In genomic region chr1:154957258-154957657, GRCh38 we compare ENCODE assay signal across 11 cellular contexts. TPM values are rescaled to one million over a fixed set of nuclear protein-coding genes. Genes with fewer than 3 reads are reported as not detected.
DNase-seq lines count a peak whose midpoint lies in the region; ATAC-seq and TF ChIP-seq lines count a peak whose summit lies in the region.
"Had no signal": no experiment of that assay in that cellular context is flagged by ENCODE, and none has a peak within 500 bp of the region (broad histone marks: within the 10 kb centered on the region; RNA-seq: fewer than 3 reads in every experiment).

No MANE protein-coding gene starts in this region.

- no peak for TF ChIP-seq CTCF in CD4-positive, alpha-beta T cell (IDR thresholded peaks at IDR 0.05)
- TF ChIP-seq CTCF in MM.1S (IDR thresholded peaks at IDR 0.05; ENCODE audit: low read length) (no peak), neural crest cell (conservative IDR thresholded peaks at IDR 0.05) (no peak)

- H3F3A ChIP-seq in MM.1S (ENCODE audit: insufficient read depth, low read length): peaks cover 81% of the 10 kb centered on the region

- no peak overlapping the region for H3K4me3 ChIP-seq in MM.1S (ENCODE audit: low read length)

- H3K4me1 Mint-ChIP-seq in CD4-positive, alpha-beta T cell (ENCODE audit: low read depth): peaks cover 54% of the 10 kb centered on the region
- H3K4me1 Mint-ChIP-seq in effector memory CD8-positive, alpha-beta T cell (ENCODE audit: low read depth in 2 of 2): peaks cover 53 to 67% of the 10 kb centered on the region in 2 donors
- H3K4me1 Mint-ChIP-seq in neural crest cell: peaks cover 62% of the 10 kb centered on the region

- no peak overlapping the region for H2AFZ ChIP-seq in MM.1S (ENCODE audit: low read length)

- no peaks in the 10 kb centered on the region for H3K9me3 ChIP-seq in CD4-positive, alpha-beta T cell (ENCODE audit: control insufficient read depth, low read length)
- H3K9me3 ChIP-seq in MM.1S (replicated peaks; ENCODE audit: insufficient read depth, low read length): no peaks in the 10 kb centered on the region

- H3K9ac ChIP-seq in MM.1S (ENCODE audit: low read length): no peak overlapping the region

- H3K27ac ChIP-seq in CD4-positive, alpha-beta T cell (ENCODE audit: low read depth, low read length): peak overlapping the region; percentile 100
- H3K27ac ChIP-seq in MM.1S (ENCODE audit: low read length): peak overlapping the region; percentile 95; the same call in 1 of the 2 replicates

- no peaks in the 10 kb centered on the region for H3K9me2 ChIP-seq in MM.1S (replicated peaks; ENCODE audit: insufficient read depth, low read length)

- peak overlapping the region; percentile 96 for H3K27ac Mint-ChIP-seq in CD4-positive, alpha-beta T cell
- peak overlapping the region; percentile 99 to 100 for H3K27ac Mint-ChIP-seq in effector memory CD8-positive, alpha-beta T cell
- H3K27ac Mint-ChIP-seq in neural crest cell (ENCODE audit: unreplicated experiment): no peak overlapping the region

- no peaks in the 10 kb centered on the region for H3K27me3 Mint-ChIP-seq in CD4-positive, alpha-beta T cell
- no peaks in the 10 kb centered on the region for H3K27me3 Mint-ChIP-seq in effector memory CD8-positive, alpha-beta T cell
- H3K27me3 Mint-ChIP-seq in neural crest cell (ENCODE audit: low read depth): no peaks in the 10 kb centered on the region

- no peaks in the 10 kb centered on the region for H3K27me3 ChIP-seq in CD4-positive, alpha-beta T cell (ENCODE audit: control insufficient read depth, insufficient read depth, low read length)
- no peaks in the 10 kb centered on the region for H3K27me3 ChIP-seq in MM.1S (replicated peaks; ENCODE audit: insufficient read depth, low read length)

- H3K79me2 ChIP-seq in MM.1S (ENCODE audit: low read length): peaks cover 67% of the 10 kb centered on the region

- no peak for ATAC-seq in CD4-positive, alpha-beta T cell (ENCODE audit: poor library complexity)
- ATAC-seq in effector memory CD8-positive, alpha-beta T cell (replicated peaks): no peak
- no peak for ATAC-seq in GM21447 (IDR thresholded peaks at IDR 0.05; ENCODE audit: unreplicated experiment)
- no peak for ATAC-seq in GM18870 (IDR thresholded peaks at IDR 0.05; ENCODE audit: unreplicated experiment)

- peaks cover 51% of the 10 kb centered on the region for H3K36me3 Mint-ChIP-seq in CD4-positive, alpha-beta T cell (ENCODE audit: low read depth)
- peaks cover 71% of the 10 kb centered on the region for H3K36me3 Mint-ChIP-seq in effector memory CD8-positive, alpha-beta T cell (ENCODE audit: insufficient read depth)
- peaks cover 2% of the 10 kb centered on the region for H3K36me3 Mint-ChIP-seq in neural crest cell (ENCODE audit: low read depth)

- intact Hi-C loops in CD4-positive, alpha-beta T cell (cut with DNase I, micrococcal nuclease): loop anchor here (2.0 to 10.0 kb wide), 2 partner anchors 16 to 128 kb away; no protein-coding TSS in a partner anchor

- DNase-seq in CD4-positive, alpha-beta T cell: no peak
- DNase-seq in MM.1S (no peak), neural crest cell (ENCODE audit: low read depth, low spot score) (no peak), AG20443 (ENCODE audit: low spot score) (no peak), NOMO-1 treated with DMSO at 0.1 percent for 48 hours (lab: John Stamatoyannopoulos, UW; ENCODE audit: unreplicated experiment) (no peak)
- no peak for DNase-seq in effector memory CD8-positive, alpha-beta T cell
- DNase-seq: activated CD4-positive, alpha-beta T cell treated with anti-CD3 and anti-CD28 coated beads for 4 hours; islet precursor cell; Kasumi-1 had no signal

- peak overlapping the region; percentile 95 for H3K4me3 Mint-ChIP-seq in CD4-positive, alpha-beta T cell
- peak overlapping the region in 1 of 2 donors; percentile 46 for H3K4me3 Mint-ChIP-seq in effector memory CD8-positive, alpha-beta T cell
- H3K4me3 Mint-ChIP-seq in neural crest cell: peak overlapping the region; percentile 90

- H3K9me3 Mint-ChIP-seq in CD4-positive, alpha-beta T cell: no peaks in the 10 kb centered on the region
- H3K9me3 Mint-ChIP-seq in effector memory CD8-positive, alpha-beta T cell: no peaks in the 10 kb centered on the region
- H3K9me3 Mint-ChIP-seq in neural crest cell: no peaks in the 10 kb centered on the region

- CTCF ChIA-PET in CD4-positive, alpha-beta T cell (lab: Charles Lee): interaction anchor here (1.0 to 5.1 kb wide), 3 partner anchors 42 to 105 kb away, joined by 4 to 62 read pairs (median 24); no protein-coding TSS in a partner anchor

- 0 out of 2 replicates have a peak, but pooled peaks cover 3% of the 10 kb centered on the region for H3K36me3 ChIP-seq in MM.1S (replicated peaks; ENCODE audit: insufficient read depth, low read length)

- H4K20me1 ChIP-seq in MM.1S (ENCODE audit: insufficient read depth, low read length): no peaks in the 10 kb centered on the region

- POLR2A ChIA-PET in CD4-positive, alpha-beta T cell (lab: Charles Lee): interaction anchor here (3.1 to 6.6 kb wide), 2 partner anchors 26 to 60 kb away, joined by 28 to 72 read pairs; partner anchors contain the start of gene FLAD1

- H3K4me1 ChIP-seq in MM.1S (ENCODE audit: low read length): peaks cover 28% of the 10 kb centered on the region

- no peak overlapping the region for H3K4me2 ChIP-seq in MM.1S (ENCODE audit: low read depth, low read length)

RNA-seq across cellular contexts. Expression of gene PBXIP1, which starts 1.4 kb away (rescaled TPM):
- 100 to 1,000 TPM; 434 to 440 TPM for total RNA-seq in CD4-positive, alpha-beta T cell
- 17.1 and 18.5 TPM in 2 replicates for total RNA-seq in neural crest cell

RNA-seq across cellular contexts. Expression of gene PYGO2, which starts 4.3 kb away (rescaled TPM):
- total RNA-seq in CD4-positive, alpha-beta T cell: 10 to 100 TPM; 30.3 to 32.8 TPM
- 63.3 and 65.1 TPM in 2 replicates for total RNA-seq in neural crest cell

RNA-seq across cellular contexts. Expression of gene SHC1, which starts 13.3 kb away (rescaled TPM):
- 10 to 100 TPM; 59.9 to 60.0 TPM for total RNA-seq in CD4-positive, alpha-beta T cell
- total RNA-seq in neural crest cell: 90.3 and 92.9 TPM in 2 replicates

RNA-seq across cellular contexts. Expression of gene CKS1B, which starts 17.2 kb away (rescaled TPM):
- 1 to 10 TPM; 1.4 to 3.9 TPM for total RNA-seq in CD4-positive, alpha-beta T cell
- 211 and 217 TPM in 2 replicates for total RNA-seq in neural crest cell

RNA-seq across cellular contexts. Expression of gene PMVK, which starts 20.7 kb away (rescaled TPM):
- 1 to 10 TPM; 6.6 to 7.4 TPM for total RNA-seq in CD4-positive, alpha-beta T cell
- 33.8 and 37.0 TPM in 2 replicates for total RNA-seq in neural crest cell

Comparison
In these comparisons a context has a peak if more than half of its experiments do, and no peak if none do; other contexts are left out.
1. RNA of gene PBXIP1, which starts 1.4 kb away (total RNA-seq): 434 to 440 TPM in CD4-positive, alpha-beta T cell; 17.1 to 18.5 TPM in neural crest cell; every median in the first group is over 10 times any median in the second.